Comparison of ENCODE assay signal across 30 cellular contexts in genomic region chr6:143119260-143119659, GRCh38.
"Had no signal": no experiment of that assay in that cellular context is flagged by ENCODE, and none has a peak within 500 bp of the region (broad histone marks: within the 10 kb centered on the region; RNA-seq: fewer than 3 reads in every experiment).

No MANE protein-coding gene starts in this region.

- DNase-seq: activated B cell treated with CpG ODN at 0.5 μM for 24 hours; activated CD4-positive, alpha-beta memory T cell treated with anti-CD3 and anti-CD28 coated beads, Interleukin-2, amount 10 ng/mL, durations not matched to agents 7 days and 5 days; activated CD4-positive, alpha-beta T cell treated with anti-CD3 and anti-CD28 coated beads for 48 hours; activated CD8-positive, alpha-beta memory T cell treated with anti-CD3 and anti-CD28 coated beads, Interleukin-2, amount 50 U/mL, for 48 hours; activated gamma-delta T cell; activated naive CD4-positive, alpha-beta T cell; activated naive CD4-positive, alpha-beta T cell treated with anti-CD3 and anti-CD28 coated beads, Interleukin-2, amount 50 U/mL, for 16 hours; activated T-cell treated with anti-CD3 and anti-CD28 coated beads for 4 hours; activated T-cell treated with anti-CD3 and anti-CD28 coated beads, Interleukin-2, amount 50 U/mL, for 24 hours; activated T-cell treated with anti-CD3 and anti-CD28 coated beads, Interleukin-2, amount 50 U/mL, for 72 hours; amygdala; aorta; body of pancreas; caudate nucleus; cortex of kidney; dermis blood vessel endothelial cell; effector CD4-positive, alpha-beta T cell; effector memory CD8-positive, alpha-beta T cell; erythroblast; foreskin keratinocyte; gastrocnemius medialis; glutamatergic neuron; T-helper 1 cell; T-helper 17 cell; T1000; WERI-Rb-1 had no signal

- H3K27ac Mint-ChIP-seq: activated B cell treated with CpG ODN at 0.5 μM for 24 hours; activated CD4-positive, alpha-beta memory T cell treated with anti-CD3 and anti-CD28 coated beads, Interleukin-2, amount 10 ng/mL, durations not matched to agents 7 days and 5 days; activated naive CD8-positive, alpha-beta T cell; activated T-cell treated with anti-CD3 and anti-CD28 coated beads, Interleukin-2, amount 50 U/mL, for 24 hours; activated T-cell treated with anti-CD3 and anti-CD28 coated beads, Interleukin-2, amount 50 U/mL, for 72 hours; effector memory CD8-positive, alpha-beta T cell; T-helper 17 cell; T-helper 2 cell treated with Interferon-gamma antibody and Interleukin-4, amounts not matched to agents 5 μg/mL and 100 μg/mL, for 36 hours had no signal

- ATAC-seq: activated CD4-positive, CD25-positive, alpha-beta regulatory T cell treated with anti-CD3 and anti-CD28 coated beads, Interleukin-2, amount 50 U/mL, for 24 hours; activated T-cell treated with anti-CD3 and anti-CD28 coated beads, Interleukin-2, amount 50 U/mL, for 72 hours; body of pancreas; effector memory CD8-positive, alpha-beta T cell; foreskin keratinocyte; gastrocnemius medialis; T-helper 17 cell had no signal

- H3K27me3 Mint-ChIP-seq: activated B cell treated with CpG ODN at 0.5 μM for 24 hours; activated CD4-positive, alpha-beta memory T cell treated with anti-CD3 and anti-CD28 coated beads, Interleukin-2, amount 10 ng/mL, durations not matched to agents 7 days and 5 days; activated naive CD8-positive, alpha-beta T cell; activated T-cell treated with anti-CD3 and anti-CD28 coated beads, Interleukin-2, amount 50 U/mL, for 24 hours; effector memory CD8-positive, alpha-beta T cell; T-helper 17 cell had no signal

- H3K4me3 ChIP-seq: body of pancreas, esophagus muscularis mucosa, gastrocnemius medialis had no signal

- H3K4me1 ChIP-seq: body of pancreas, esophagus muscularis mucosa, foreskin keratinocyte, gastrocnemius medialis had no signal

- H3K4me1 Mint-ChIP-seq: activated B cell treated with CpG ODN at 0.5 μM for 24 hours; activated CD4-positive, alpha-beta memory T cell treated with anti-CD3 and anti-CD28 coated beads, Interleukin-2, amount 10 ng/mL, durations not matched to agents 7 days and 5 days; T-helper 17 cell had no signal

- H3K9me3 Mint-ChIP-seq: T-helper 2 cell treated with Interferon-gamma antibody and Interleukin-4, amounts not matched to agents 5 μg/mL and 100 μg/mL, for 36 hours had no signal

- H3K4me3 Mint-ChIP-seq: activated B cell treated with CpG ODN at 0.5 μM for 24 hours; activated CD4-positive, alpha-beta memory T cell treated with anti-CD3 and anti-CD28 coated beads, Interleukin-2, amount 10 ng/mL, durations not matched to agents 7 days and 5 days; activated naive CD8-positive, alpha-beta T cell; activated T-cell treated with anti-CD3 and anti-CD28 coated beads, Interleukin-2, amount 50 U/mL, for 24 hours; activated T-cell treated with anti-CD3 and anti-CD28 coated beads, Interleukin-2, amount 50 U/mL, for 72 hours; effector memory CD8-positive, alpha-beta T cell; T-helper 17 cell; T-helper 2 cell treated with Interferon-gamma antibody and Interleukin-4, amounts not matched to agents 5 μg/mL and 100 μg/mL, for 36 hours had no signal

- H3K36me3 ChIP-seq: gastrocnemius medialis, WERI-Rb-1 had no signal

- H3K9me3 ChIP-seq: esophagus muscularis mucosa, gastrocnemius medialis had no signal
